In the genomic region with DNA sequence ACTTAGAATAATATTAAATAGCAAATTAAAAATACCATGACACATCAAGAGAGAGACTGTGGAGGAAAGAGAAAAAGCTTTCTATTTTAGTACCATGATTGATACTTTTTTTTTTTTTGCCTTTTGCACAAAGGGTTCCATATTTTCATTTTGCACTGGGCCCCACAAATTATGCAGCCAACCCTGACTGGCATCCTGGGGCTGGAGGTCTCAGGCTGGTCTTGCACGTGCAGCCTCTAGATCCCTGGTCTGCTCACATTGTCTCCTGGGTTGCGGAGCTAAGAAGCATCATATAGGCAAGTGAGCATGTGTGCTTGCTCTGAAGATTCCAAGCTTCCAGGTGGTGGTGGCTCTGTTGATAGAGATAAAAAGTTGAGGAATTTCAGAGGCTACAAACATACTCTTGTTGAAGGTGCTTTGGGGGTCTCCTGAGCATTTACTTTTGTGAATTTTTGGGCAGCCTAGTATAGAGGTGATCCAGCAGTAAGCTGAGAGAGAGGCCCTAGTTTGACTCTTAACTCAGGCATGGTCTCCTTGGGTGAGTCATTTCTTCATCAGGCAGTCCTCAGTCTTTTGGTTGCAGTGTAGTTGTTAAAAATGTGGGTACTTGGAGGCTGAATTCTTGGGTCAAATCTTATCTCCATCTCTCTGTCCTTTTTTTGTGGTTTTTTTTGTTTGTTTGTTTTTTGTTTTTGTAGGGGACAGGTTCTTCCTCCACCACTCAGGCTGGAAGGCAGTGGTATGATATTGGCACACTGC, we compare ENCODE assay signal across 12 cellular contexts. TPM values are rescaled to one million over a fixed set of nuclear protein-coding genes. Genes with fewer than 3 reads are reported as not detected.
DNase-seq lines count a peak whose midpoint lies in the region; ATAC-seq, FAIRE-seq and TF ChIP-seq lines count a peak whose summit lies in the region.
"Had no signal": no experiment of that assay in that cellular context is flagged by ENCODE, and none has a peak within 500 bp of the region (broad histone marks: within the 10 kb centered on the region; RNA-seq: fewer than 3 reads in every experiment).

No MANE protein-coding gene starts in this region.

- H3K4me1 ChIP-seq in HepG2 (ENCODE audit: insufficient read depth, low read length) (peaks cover 52% of the 10 kb centered on the region), right lobe of liver (peaks cover 0 to 24% (median 7%) of the 10 kb centered on the region in 4 donors), endothelial cell of umbilical vein (ENCODE audit: control insufficient read depth, extremely low read depth, insufficient read depth, low read length) (peaks cover 30% of the 10 kb centered on the region)

- CTCF ChIA-PET in HepG2 (lab: Yijun Ruan, JAX; ENCODE audit: low intra/inter-chr PET ratio, low total read pairs) (no interaction called here), RWPE1 (lab: Yijun Ruan, JAX) (interaction anchor here (0.7 kb wide), 1 partner anchor 82 kb away, joined by 3 read pairs; no protein-coding TSS in a partner anchor), endothelial cell of umbilical vein (lab: Charles Lee) (interaction anchor here (0.5 to 1.0 kb wide), 4 partner anchors 10 to 150 kb away, joined by 3 read pairs; no protein-coding TSS in a partner anchor)

- no peak overlapping the region for H3K4me2 ChIP-seq in HepG2 (ENCODE audit: low read depth, low read length)
- no peak overlapping the region for H3K4me2 ChIP-seq in endothelial cell of umbilical vein (ENCODE audit: insufficient read depth, low read length)

- TF ChIP-seq EP300 in HepG2 (IDR thresholded peaks at IDR 0.05; ENCODE audit: low read depth in 2 of 2, low read length in 2 of 2) (no peak), HepG2 (CRISPR knock-in tag; IDR thresholded peaks at IDR 0.05; ENCODE audit: borderline replicate concordance) (no peak)

- H3K9me3 ChIP-seq in HepG2 (ENCODE audit: low read length) (no peaks in the 10 kb centered on the region), right lobe of liver (no peaks in the 10 kb centered on the region), endothelial cell of umbilical vein (replicated peaks; ENCODE audit: control insufficient read depth, insufficient read depth, low read length) (no peaks in the 10 kb centered on the region)
- H3K9me3 ChIP-seq: Peyer's patch, testis had no signal

- H3K4me3 ChIP-seq in HepG2 (replicated peaks in 1 of 3; ENCODE audit: insufficient read depth in 1 of 3, low read depth in 2 of 3, low read length in 3 of 3), result no peak overlapping the region
- H3K4me3 ChIP-seq in right lobe of liver, result no peak overlapping the region
- no peak overlapping the region for H3K4me3 ChIP-seq in endothelial cell of umbilical vein (replicated peaks in 1 of 3; ENCODE audit: insufficient read depth in 1 of 3, low read depth in 1 of 3, low read length in 3 of 3)
- H3K4me3 ChIP-seq: Peyer's patch, testis had no signal

- no peaks in the 10 kb centered on the region for H3K9me1 ChIP-seq in endothelial cell of umbilical vein (replicated peaks; ENCODE audit: control insufficient read depth, extremely low read depth, insufficient read depth, low read length)

- no peak overlapping the region for H2AFZ ChIP-seq in HepG2 (ENCODE audit: low read length)
- H2AFZ ChIP-seq in endothelial cell of umbilical vein (ENCODE audit: low read depth, low read length), result no peak overlapping the region

- TF ChIP-seq POLR2A in HepG2 (IDR thresholded peaks at IDR 0.05; ENCODE audit: insufficient read depth in 1 of 2, low read depth in 2 of 2, low read length in 2 of 2) (no peak), right lobe of liver (IDR thresholded peaks at IDR 0.05) (no peak), endothelial cell of umbilical vein (IDR thresholded peaks at IDR 0.05; ENCODE audit: low read depth, low read length) (no peak)

- in situ Hi-C loops in HepG2 (cut with HindIII; ENCODE audit: extremely low pct_ligation_motif_present, low pct_unique_long_range_greater_than_20kb), result no loop called here

- BruUV-seq in HepG2 (replicated peaks; lab: Mats Ljungman, UMichigan) (no TSS peak), endothelial cell of umbilical vein (replicated peaks; lab: Mats Ljungman, UMichigan) (no TSS peak)

- H3K79me2 ChIP-seq in HepG2 (ENCODE audit: insufficient read depth, low read length) (peaks cover 85% of the 10 kb centered on the region), endothelial cell of umbilical vein (ENCODE audit: control insufficient read depth, insufficient read depth, low read length) (peaks cover 97% of the 10 kb centered on the region)

- H3K27ac ChIP-seq in HepG2 (ENCODE audit: extremely low read length, insufficient read depth, low read length), result peak overlapping the region; percentile 6
- no peak overlapping the region for H3K27ac ChIP-seq in right lobe of liver
- H3K27ac ChIP-seq in RWPE1, result peak overlapping the region; percentile 18; the same call in 1 of the 2 replicates
- H3K27ac ChIP-seq in endothelial cell of umbilical vein (ENCODE audit: insufficient read depth, low read depth, low read length), result peak overlapping the region; percentile 6
- H3K27ac ChIP-seq: testis had no signal

- peaks cover 13 to 43% of the 10 kb centered on the region in 2 experiments for H3K36me3 ChIP-seq in HepG2 (replicated peaks in 1 of 2; ENCODE audit: control insufficient read depth in 1 of 2, insufficient read depth in 2 of 2, low read length in 2 of 2)
- peaks cover 0 to 5% (median 0%) of the 10 kb centered on the region in 4 donors for H3K36me3 ChIP-seq in right lobe of liver
- H3K36me3 ChIP-seq in endothelial cell of umbilical vein (ENCODE audit: control insufficient read depth in 2 of 2, extremely low read depth in 1 of 2, insufficient read depth in 2 of 2, low read length in 2 of 2), result peaks cover 0 to 13% of the 10 kb centered on the region in 2 experiments

- no peak for ATAC-seq in HepG2
- no peak for ATAC-seq in right lobe of liver
- ATAC-seq in left lobe of liver, result no peak
- ATAC-seq in HG02623 (IDR thresholded peaks at IDR 0.05; ENCODE audit: unreplicated experiment), result no peak

- intact Hi-C loops in HepG2 (cut with micrococcal nuclease; ENCODE audit: unreplicated experiment), result no loop called here
- intact Hi-C loops in right lobe of liver (cut with DNase I), result no loop called here
- intact Hi-C loops in endothelial cell of umbilical vein (cut with micrococcal nuclease), result no loop called here

- POLR2A ChIA-PET in HepG2 (lab: Yijun Ruan, JAX), result interaction anchor here (0.9 to 1.8 kb wide), 2 partner anchors 10 to 33 kb away, joined by 3 to 5 read pairs; no protein-coding TSS in a partner anchor
- POLR2A ChIA-PET in RWPE1 (lab: Yijun Ruan, JAX; ENCODE audit: low non-redundant PET), result no interaction called here
- POLR2A ChIA-PET in endothelial cell of umbilical vein (lab: Charles Lee), result no interaction called here

- dilution Hi-C loops in endothelial cell of umbilical vein (cut with MboI; ENCODE audit: extremely low pct_ligation_motif_present, low sequenced_read_pairs), result no loop called here

- H4K20me1 ChIP-seq in HepG2 (ENCODE audit: insufficient read depth, low read length) (peaks cover 67% of the 10 kb centered on the region), endothelial cell of umbilical vein (replicated peaks; ENCODE audit: control insufficient read depth, extremely low read depth, insufficient read depth, low read length) (no peaks in the 10 kb centered on the region)

- no peak for DNase-seq in HepG2 (ENCODE audit: low spot score)
- no peak for DNase-seq in right lobe of liver
- no peak for DNase-seq in RWPE1 (ENCODE audit: low spot score)
- DNase-seq in endothelial cell of umbilical vein (ENCODE audit: low read depth, low spot score), result no peak
- no peak for DNase-seq in left lobe of liver (ENCODE audit: low spot score)
- no peak for DNase-seq in DMS53 (lab: John Stamatoyannopoulos, UW)
- DNase-seq in SIG-M5 treated with dmso at 0.1 percent for 504 hours (lab: John Stamatoyannopoulos, UW; ENCODE audit: unreplicated experiment), result no peak
- DNase-seq: dermis blood vessel endothelial cell, NCI-H2171, Peyer's patch, testis had no signal

- H3K9ac ChIP-seq in HepG2 (ENCODE audit: insufficient read depth, low read depth, low read length) (no peak overlapping the region), endothelial cell of umbilical vein (replicated peaks; ENCODE audit: extremely low read depth, insufficient read depth, low read length) (no peak overlapping the region)

- FAIRE-seq in HepG2 (lab: Jason Lieb, UNC) (no peak), endothelial cell of umbilical vein (lab: Jason Lieb, UNC) (peak; percentile 66)

- WGBS in HepG2 (ENCODE audit: low lambda C conversion rate), result 92% methylated on average over 2 of the region's 2 CpGs
- 100% methylated on average over 2 of the region's 2 CpGs for WGBS in right lobe of liver (ENCODE audit: insufficient coverage, low coverage, low lambda C conversion rate, missing lambda C conversion rate)

- TF ChIP-seq RAD21 in HepG2 (CRISPR knock-in tag; IDR thresholded peaks at IDR 0.05), result no peak

- H3K27me3 ChIP-seq in HepG2 (ENCODE audit: control insufficient read depth in 1 of 2, insufficient read depth in 2 of 2, low read length in 2 of 2) (no peaks in the 10 kb centered on the region), right lobe of liver (no peaks in the 10 kb centered on the region), endothelial cell of umbilical vein (ENCODE audit: control insufficient read depth in 2 of 2, insufficient read depth in 2 of 2, low read length in 2 of 2) (no peaks in the 10 kb centered on the region)
- H3K27me3 ChIP-seq: Peyer's patch, testis had no signal

- TF ChIP-seq CTCF in HepG2 (CRISPR knock-in tag; IDR thresholded peaks at IDR 0.05) (no peak), right lobe of liver (IDR thresholded peaks at IDR 0.05) (no peak), RWPE1 (conservative IDR thresholded peaks at IDR 0.05; ENCODE audit: low read depth) (no peak), endothelial cell of umbilical vein (IDR thresholded peaks at IDR 0.05; ENCODE audit: extremely low read depth in 1 of 2, insufficient read depth in 1 of 2, low read depth in 1 of 2, low read length in 2 of 2) (no peak)

RNA-seq across cellular contexts. Expression of gene SMAD3, which starts 31.3 kb away (rescaled TPM):
- total RNA-seq in HepG2 (2016; rRNA removed; fragmentation: Illumina TruSeq; extraction: Trizol) (8.6 and 10.0 TPM in 2 replicates), right lobe of liver (10 to 100 TPM in 5 of 6 experiments, 1 to 10 TPM in 1; 9.2 to 34.0 (median 14.4) TPM), endothelial cell of umbilical vein (71.7 and 88.2 TPM in 2 replicates), left lobe of liver (17.1 TPM)
- total RNA-seq in HepG2 (2016; cell fraction: cytosol; rRNA removed; fragmentation: Illumina TruSeq; extraction: Trizol; ENCODE audit: low read depth), result 5.9 and 6.9 TPM in 2 replicates
- 8.6 and 9.2 TPM in 2 replicates for total RNA-seq in HepG2 (2016; cell fraction: insoluble cytoplasmic fraction; rRNA removed; fragmentation: Illumina TruSeq; extraction: Trizol)
- 6.1 and 6.5 TPM in 2 replicates for total RNA-seq in HepG2 (2016; cell fraction: membrane; rRNA removed; fragmentation: Illumina TruSeq; extraction: Trizol)
- 15.6 and 16.8 TPM in 2 replicates for total RNA-seq in HepG2 (2016; cell fraction: nucleus; rRNA removed; fragmentation: Illumina TruSeq; extraction: Trizol)
- polyA plus RNA-seq in HepG2 (2011; rRNA removed) (56.3 and 59.1 TPM in 2 replicates), endothelial cell of umbilical vein (53.4 and 56.4 TPM in 2 replicates)
- polyA plus RNA-seq in HepG2 (2011; cell fraction: cytosol; rRNA removed), result 15.3 and 17.1 TPM in 2 replicates
- polyA plus RNA-seq in HepG2 (2011; cell fraction: nucleus; rRNA removed), result 92.6 and 110 TPM in 2 replicates
- 27.7 and 30.7 TPM in 2 replicates for polyA plus RNA-seq in HepG2 (2012)
- polyA plus RNA-seq in HepG2 (2016; cell fraction: cytosol; fragmentation: Illumina TruSeq; extraction: Trizol; ENCODE audit: low read depth), result 0.69 and 1.4 TPM in 2 replicates
- 9.8 and 12.0 TPM in 2 replicates for polyA plus RNA-seq in HepG2 (2016; cell fraction: insoluble cytoplasmic fraction; fragmentation: Illumina TruSeq; extraction: Trizol; ENCODE audit: low read depth)
- 2.7 and 3.7 TPM in 2 replicates for polyA plus RNA-seq in HepG2 (2016; cell fraction: membrane; fragmentation: Illumina TruSeq; extraction: Trizol; ENCODE audit: low read depth)
- 25.8 and 26.1 TPM in 2 replicates for polyA plus RNA-seq in HepG2 (2016; cell fraction: nucleus; fragmentation: Illumina TruSeq; extraction: Trizol; ENCODE audit: insufficient read depth, low read depth)
- 37.4 and 65.9 TPM in 2 replicates for polyA minus RNA-seq in HepG2 (2011; rRNA and poly(A)+ RNA removed; ENCODE audit: low replicate concordance)
- polyA minus RNA-seq in HepG2 (2011; cell fraction: cytosol; rRNA and poly(A)+ RNA removed), result 17.8 and 26.2 TPM in 2 replicates
- 43.8 and 50.1 TPM in 2 replicates for polyA minus RNA-seq in HepG2 (2011; cell fraction: nucleus; rRNA and poly(A)+ RNA removed)
- polyA plus RNA-seq in endothelial cell of umbilical vein (2011; cell fraction: cytosol; rRNA removed), result 47.7 and 47.9 TPM in 2 replicates
- 114 and 122 TPM in 2 replicates for polyA plus RNA-seq in endothelial cell of umbilical vein (2011; cell fraction: nucleus; rRNA removed)
- polyA plus RNA-seq in endothelial cell of umbilical vein (2012), result 87.3 and 91.3 TPM in 2 replicates
- polyA minus RNA-seq in endothelial cell of umbilical vein, result 53.1 and 59.9 TPM in 2 replicates
- 13.7 TPM for polyA minus RNA-seq in endothelial cell of umbilical vein (2011; cell fraction: cytosol; rRNA and poly(A)+ RNA removed)
- polyA minus RNA-seq in endothelial cell of umbilical vein (2011; cell fraction: nucleus; rRNA and poly(A)+ RNA removed), result 73.9 and 75.1 TPM in 2 replicates

Comparison
In these comparisons a context has a peak if more than half of its experiments do, and no peak if none do; other contexts are left out.
1. H3K27ac ChIP-seq: peak in HepG2 (single experiment), RWPE1 (single experiment) and endothelial cell of umbilical vein (single experiment); none in right lobe of liver (0 of 3).